15 cellular contexts compared by ENCODE assay signal in genomic region chr1:117793396-117793795, GRCh38.
DNase-seq lines count a peak whose midpoint lies in the region; TF ChIP-seq lines count a peak whose summit lies in the region.
"Had no signal": no experiment of that assay in that cellular context is flagged by ENCODE, and none has a peak within 500 bp of the region (broad histone marks: within the 10 kb centered on the region; RNA-seq: fewer than 3 reads in every experiment).

No MANE protein-coding gene starts in this region.

- H3K36me3 Mint-ChIP-seq in nephron (ENCODE audit: low read depth), result peaks cover 5% of the 10 kb centered on the region
- H3K36me3 Mint-ChIP-seq: CD4-positive, CD25-positive, alpha-beta regulatory T cell had no signal

- peaks cover 29% of the 10 kb centered on the region for H3K4me1 Mint-ChIP-seq in nephron
- H3K4me1 Mint-ChIP-seq: B cell; CD4-positive, CD25-positive, alpha-beta regulatory T cell; GM23338 had no signal

- no peak for TF ChIP-seq CTCF in nephron (IDR thresholded peaks at IDR 0.05; ENCODE audit: unreplicated experiment in 3 of 3)

- H3K27me3 Mint-ChIP-seq in nephron (ENCODE audit: low read depth), result peaks cover 4% of the 10 kb centered on the region

- peak overlapping the region in 2 of 3 experiments; percentile 71 to 80 for H3K27ac Mint-ChIP-seq in nephron
- H3K27ac Mint-ChIP-seq: B cell; CD4-positive, CD25-positive, alpha-beta regulatory T cell; GM23338 had no signal

- H3K9me3 Mint-ChIP-seq in nephron, result no peaks in the 10 kb centered on the region
- H3K9me3 Mint-ChIP-seq: GM23338 had no signal

- peak; percentile 6 for DNase-seq in NCI-H146 (lab: John Stamatoyannopoulos, UW)
- DNase-seq in NCI-H146 treated with DMSO at 0.1 percent for 48 hours (lab: John Stamatoyannopoulos, UW; ENCODE audit: unreplicated experiment), result no peak
- peak; percentile 53 to 87 for DNase-seq in NCI-H446 (lab: John Stamatoyannopoulos, UW)
- peak; percentile 41 to 73 for DNase-seq in cerebellar nuclear complex (lab: John Stamatoyannopoulos, UW)
- no peak for DNase-seq in NAMALWA (ENCODE audit: low spot score)
- no peak for DNase-seq in NCI-H2196 (lab: John Stamatoyannopoulos, UW; ENCODE audit: unreplicated experiment)
- no peak for DNase-seq in NCI-H2081 (lab: John Stamatoyannopoulos, UW)
- DNase-seq: CD4-positive, CD25-positive, alpha-beta regulatory T cell; DMS79; NCI-H1092; NCI-H187; PC-9 had no signal

- H3K4me3 Mint-ChIP-seq in nephron, result no peak overlapping the region
- H3K4me3 Mint-ChIP-seq: B cell; CD4-positive, CD25-positive, alpha-beta regulatory T cell; GM23338 had no signal

Comparison
In these comparisons a context has a peak if more than half of its experiments do, and no peak if none do; other contexts are left out.
1. DNase-seq: peak in NCI-H146 (single experiment), NCI-H446 (2 of 2) and cerebellar nuclear complex (2 of 2); none in NCI-H146 treated with DMSO at 0.1 percent for 48 hours (single experiment), NAMALWA (single experiment), NCI-H2196 (single experiment) and NCI-H2081 (0 of 2).